In genomic region chr12:71282020-71282419, GRCh38 we compare ENCODE assay signal across 18 cellular contexts.
"Had no signal": no experiment of that assay in that cellular context is flagged by ENCODE, and none has a peak within 500 bp of the region (broad histone marks: within the 10 kb centered on the region; RNA-seq: fewer than 3 reads in every experiment).

No MANE protein-coding gene starts in this region.

- H3K27ac ChIP-seq: body of pancreas, prostate gland, right atrium auricular region, stomach had no signal

- H3K9me3 Mint-ChIP-seq: activated CD4-positive, alpha-beta memory T cell treated with anti-CD3 and anti-CD28 coated beads, Interleukin-2, amount 10 ng/mL, durations not matched to agents 7 days and 5 days; type B pancreatic cell had no signal

- H3K36me3 ChIP-seq: prostate gland, right atrium auricular region, stomach had no signal

- H3K27me3 Mint-ChIP-seq: activated CD4-positive, alpha-beta memory T cell treated with anti-CD3 and anti-CD28 coated beads, Interleukin-2, amount 10 ng/mL, durations not matched to agents 7 days and 5 days; activated CD8-positive, alpha-beta memory T cell treated with anti-CD3 and anti-CD28 coated beads, Interleukin-2, amount 10 ng/mL, durations not matched to agents 7 days and 5 days; activated naive CD8-positive, alpha-beta T cell treated with anti-CD3 and anti-CD28 coated beads, Interleukin-2, amount 10 ng/mL, durations not matched to agents 7 days and 5 days; activated T-helper 17 cell treated with anti-CD3 and anti-CD28 coated beads, Interleukin-2, amount 50 U/mL, for 72 hours; type B pancreatic cell had no signal

- ATAC-seq: activated CD8-positive, alpha-beta memory T cell treated with anti-CD3 and anti-CD28 coated beads, Interleukin-2, amount 10 ng/mL, durations not matched to agents 7 days and 5 days; activated T-helper 17 cell treated with anti-CD3 and anti-CD28 coated beads, Interleukin-2, amount 50 U/mL, for 72 hours; body of pancreas; left lobe of liver had no signal

- H3K4me3 Mint-ChIP-seq: activated CD4-positive, alpha-beta memory T cell treated with anti-CD3 and anti-CD28 coated beads, Interleukin-2, amount 10 ng/mL, durations not matched to agents 7 days and 5 days; activated CD8-positive, alpha-beta memory T cell treated with anti-CD3 and anti-CD28 coated beads, Interleukin-2, amount 10 ng/mL, durations not matched to agents 7 days and 5 days; activated naive CD8-positive, alpha-beta T cell treated with anti-CD3 and anti-CD28 coated beads, Interleukin-2, amount 10 ng/mL, durations not matched to agents 7 days and 5 days; activated T-helper 17 cell treated with anti-CD3 and anti-CD28 coated beads, Interleukin-2, amount 50 U/mL, for 72 hours; mesothelial cell of epicardium; type B pancreatic cell had no signal

- H3K4me3 ChIP-seq: body of pancreas, lung, prostate gland, right atrium auricular region, stomach had no signal

- H3K9me3 ChIP-seq: body of pancreas, prostate gland, right atrium auricular region, stomach had no signal

- H3K27me3 ChIP-seq: body of pancreas, right atrium auricular region, stomach had no signal

- H3K36me3 Mint-ChIP-seq: activated CD8-positive, alpha-beta memory T cell treated with anti-CD3 and anti-CD28 coated beads, Interleukin-2, amount 10 ng/mL, durations not matched to agents 7 days and 5 days; activated naive CD8-positive, alpha-beta T cell treated with anti-CD3 and anti-CD28 coated beads, Interleukin-2, amount 10 ng/mL, durations not matched to agents 7 days and 5 days; mesothelial cell of epicardium; type B pancreatic cell had no signal

- H3K27ac Mint-ChIP-seq: activated CD4-positive, alpha-beta memory T cell treated with anti-CD3 and anti-CD28 coated beads, Interleukin-2, amount 10 ng/mL, durations not matched to agents 7 days and 5 days; activated CD8-positive, alpha-beta memory T cell treated with anti-CD3 and anti-CD28 coated beads, Interleukin-2, amount 10 ng/mL, durations not matched to agents 7 days and 5 days; activated naive CD8-positive, alpha-beta T cell treated with anti-CD3 and anti-CD28 coated beads, Interleukin-2, amount 10 ng/mL, durations not matched to agents 7 days and 5 days; activated T-helper 17 cell treated with anti-CD3 and anti-CD28 coated beads, Interleukin-2, amount 50 U/mL, for 72 hours; mesothelial cell of epicardium; type B pancreatic cell had no signal

- DNase-seq: activated CD4-positive, alpha-beta memory T cell treated with anti-CD3 and anti-CD28 coated beads, Interleukin-2, amount 10 ng/mL, durations not matched to agents 7 days and 5 days; activated CD4-positive, alpha-beta T cell treated with anti-CD3 and anti-CD28 coated beads for 48 hours; activated CD4-positive, CD25-positive, alpha-beta regulatory T cell; activated CD8-positive, alpha-beta memory T cell treated with anti-CD3 and anti-CD28 coated beads, Interleukin-2, amount 10 ng/mL, durations not matched to agents 7 days and 5 days; activated naive CD4-positive, alpha-beta T cell; activated naive CD8-positive, alpha-beta T cell treated with anti-CD3 and anti-CD28 coated beads, Interleukin-2, amount 10 ng/mL, durations not matched to agents 7 days and 5 days; amygdala; body of pancreas; dermis blood vessel endothelial cell; effector memory CD4-positive, alpha-beta T cell; stomach had no signal

- H3K4me1 ChIP-seq: body of pancreas, prostate gland, right atrium auricular region, stomach had no signal

- H3K4me1 Mint-ChIP-seq: activated CD4-positive, alpha-beta memory T cell treated with anti-CD3 and anti-CD28 coated beads, Interleukin-2, amount 10 ng/mL, durations not matched to agents 7 days and 5 days; activated CD8-positive, alpha-beta memory T cell treated with anti-CD3 and anti-CD28 coated beads, Interleukin-2, amount 10 ng/mL, durations not matched to agents 7 days and 5 days; activated naive CD8-positive, alpha-beta T cell treated with anti-CD3 and anti-CD28 coated beads, Interleukin-2, amount 10 ng/mL, durations not matched to agents 7 days and 5 days; activated T-helper 17 cell treated with anti-CD3 and anti-CD28 coated beads, Interleukin-2, amount 50 U/mL, for 72 hours; mesothelial cell of epicardium had no signal
